19 cellular contexts compared by ENCODE assay signal in genomic region chr1:194629011-194629410, GRCh38.
"Had no signal": no experiment of that assay in that cellular context is flagged by ENCODE, and none has a peak within 500 bp of the region (broad histone marks: within the 10 kb centered on the region; RNA-seq: fewer than 3 reads in every experiment).

No MANE protein-coding gene starts in this region.

- DNase-seq: effector memory CD8-positive, alpha-beta T cell; erythroblast; heart left ventricle; hippocampal formation; left colon; left ventricle myocardium superior; naive thymus-derived CD4-positive, alpha-beta T cell; nephron progenitor cell; sigmoid colon; stimulated activated CD4-positive, alpha-beta T cell treated with anti-CD3 and anti-CD28 coated beads, Interleukin-2, amount 100 ng/mL, for 24 hours; stimulated activated naive CD4-positive, alpha-beta T cell; trophoblast cell had no signal

- H3K9me3 Mint-ChIP-seq: effector memory CD8-positive, alpha-beta T cell had no signal

- H3K27ac Mint-ChIP-seq: dendritic cell treated with granulocyte-macrophage colony-stimulating factor and Interleukin-4, amounts not matched to agents 40 ng/mL and 50 ng/mL, for 4 days; effector memory CD8-positive, alpha-beta T cell; naive thymus-derived CD4-positive, alpha-beta T cell; nephron progenitor cell had no signal

- H3K4me3 Mint-ChIP-seq: dendritic cell treated with granulocyte-macrophage colony-stimulating factor and Interleukin-4, amounts not matched to agents 40 ng/mL and 50 ng/mL, for 4 days; effector memory CD8-positive, alpha-beta T cell; naive thymus-derived CD4-positive, alpha-beta T cell; nephron progenitor cell had no signal

- H3K36me3 ChIP-seq: heart left ventricle, neutrophil, right atrium auricular region, sigmoid colon had no signal

- H3K27me3 Mint-ChIP-seq: dendritic cell treated with granulocyte-macrophage colony-stimulating factor and Interleukin-4, amounts not matched to agents 40 ng/mL and 50 ng/mL, for 4 days; effector memory CD8-positive, alpha-beta T cell; naive thymus-derived CD4-positive, alpha-beta T cell had no signal

- FAIRE-seq: colon, frontal cortex had no signal

- H3K4me3 ChIP-seq: heart left ventricle, lung, right atrium auricular region, sigmoid colon, skin epidermis had no signal

- H3K27me3 ChIP-seq: heart left ventricle, neutrophil, right atrium auricular region, sigmoid colon had no signal

- H3K4me1 ChIP-seq: heart left ventricle, right atrium auricular region, sigmoid colon had no signal

- H3K27ac ChIP-seq: heart left ventricle, neutrophil, right atrium auricular region, sigmoid colon, skin epidermis had no signal

- H3K4me1 Mint-ChIP-seq: nephron progenitor cell had no signal

- H3K9me3 ChIP-seq: sigmoid colon had no signal

- H3K36me3 Mint-ChIP-seq: naive thymus-derived CD4-positive, alpha-beta T cell had no signal
